Comparison of ENCODE assay signal across 8 cellular contexts in the genomic region with DNA sequence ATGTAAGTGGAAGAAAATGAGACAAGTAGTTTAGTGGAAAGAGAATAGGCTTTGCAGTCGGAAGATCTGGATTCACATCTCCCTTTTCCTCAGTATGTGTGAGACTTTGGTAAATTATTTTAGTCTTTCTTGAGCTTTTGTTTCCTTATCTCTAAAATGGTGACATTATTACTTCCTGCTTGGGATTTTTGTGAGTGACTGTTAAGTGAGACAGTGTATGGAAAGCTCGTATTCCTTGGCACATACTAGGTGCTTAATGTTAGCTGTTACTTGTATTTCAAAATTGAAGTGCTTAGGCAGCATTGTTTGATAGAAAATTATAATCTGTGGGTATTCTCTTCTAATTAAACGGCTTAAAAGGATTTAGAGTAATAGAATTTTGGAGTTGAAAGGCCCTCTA. TPM values are rescaled to one million over a fixed set of nuclear protein-coding genes. Genes with fewer than 3 reads are reported as not detected.
DNase-seq lines count a peak whose midpoint lies in the region; ATAC-seq and TF ChIP-seq lines count a peak whose summit lies in the region.

No MANE protein-coding gene starts in this region.

- POLR2A ChIA-PET in CD8-positive, alpha-beta memory T cell (lab: Charles Lee) = no interaction called here

- no peaks in the 10 kb centered on the region for H3K9me3 Mint-ChIP-seq in CD8-positive, alpha-beta memory T cell
- no peaks in the 10 kb centered on the region for H3K9me3 Mint-ChIP-seq in neural progenitor cell

- H3F3A ChIP-seq in MM.1S (ENCODE audit: insufficient read depth, low read length) (no peaks in the 10 kb centered on the region), neural progenitor cell (ENCODE audit: low read depth) (peaks cover 32% of the 10 kb centered on the region)

- H3K79me2 ChIP-seq in MM.1S (ENCODE audit: low read length) (peaks cover 71% of the 10 kb centered on the region), neural progenitor cell (ENCODE audit: low read depth) (peaks cover 71% of the 10 kb centered on the region)

- H3K27ac Mint-ChIP-seq in CD8-positive, alpha-beta memory T cell = peak overlapping the region in 7 of 8 donors; percentile 2 to 74 (median 58)
- H3K27ac Mint-ChIP-seq in neural progenitor cell = no peak overlapping the region

- no peaks in the 10 kb centered on the region for H3K9me2 ChIP-seq in MM.1S (replicated peaks; ENCODE audit: insufficient read depth, low read length)

- H3K36me3 Mint-ChIP-seq in CD8-positive, alpha-beta memory T cell = peaks cover 0 to 32% (median 7%) of the 10 kb centered on the region in 3 donors
- H3K36me3 Mint-ChIP-seq in neural progenitor cell = peaks cover 19% of the 10 kb centered on the region

- H3K9ac ChIP-seq in MM.1S (ENCODE audit: low read length) = no peak overlapping the region
- peak overlapping the region; percentile 95 for H3K9ac ChIP-seq in neural progenitor cell

- no peaks in the 10 kb centered on the region for H3K36me3 ChIP-seq in CD8-positive, alpha-beta memory T cell (ENCODE audit: insufficient read depth, low read length)
- H3K36me3 ChIP-seq in MM.1S (replicated peaks; ENCODE audit: insufficient read depth, low read length) (0 out of 2 replicates have a peak, but pooled peaks cover 4% of the 10 kb centered on the region), neural progenitor cell (peaks cover 5% of the 10 kb centered on the region)

- H2AFZ ChIP-seq in MM.1S (ENCODE audit: low read length) (no peak overlapping the region), neural progenitor cell (replicated peaks) (no peak overlapping the region)

- intact Hi-C loops in dorsolateral prefrontal cortex (cut with DNase I) = loop anchor here (2.0 to 5.0 kb wide), 4 partner anchors 36 to 107 kb away; a partner anchor contains a TSS
- intact Hi-C loops in head of caudate nucleus (cut with DNase I) = loop anchor here (5.0 kb wide), 1 partner anchor 106 kb away; a partner anchor contains a TSS

- peak overlapping the region; percentile 95 to 100 (median 100) for H3K4me3 Mint-ChIP-seq in CD8-positive, alpha-beta memory T cell
- H3K4me3 Mint-ChIP-seq in neural progenitor cell = peak overlapping the region; percentile 100

- peak overlapping the region; percentile 59; the same call in 1 of the 2 replicates for H3K4me2 ChIP-seq in MM.1S (ENCODE audit: low read depth, low read length)
- H3K4me2 ChIP-seq in neural progenitor cell = peak overlapping the region; percentile 95

- H4K20me1 ChIP-seq in MM.1S (ENCODE audit: insufficient read depth, low read length) (peaks cover 8% of the 10 kb centered on the region; the same call in 1 of the 2 replicates), neural progenitor cell (ENCODE audit: low read depth) (peaks cover 61% of the 10 kb centered on the region)

- H3K27me3 Mint-ChIP-seq in CD8-positive, alpha-beta memory T cell = peaks cover 2 to 8% of the 10 kb centered on the region in 2 donors
- H3K27me3 Mint-ChIP-seq in neural progenitor cell (ENCODE audit: insufficient read depth, low read depth) = peaks cover 7% of the 10 kb centered on the region

- H3K9me3 ChIP-seq in CD8-positive, alpha-beta memory T cell (ENCODE audit: low read length) = no peaks in the 10 kb centered on the region
- H3K9me3 ChIP-seq in MM.1S (replicated peaks; ENCODE audit: insufficient read depth, low read length) (no peaks in the 10 kb centered on the region), neural progenitor cell (ENCODE audit: low read depth) (no peaks in the 10 kb centered on the region)

- TF ChIP-seq CTCF in MM.1S (IDR thresholded peaks at IDR 0.05; ENCODE audit: low read length) (no peak), dorsolateral prefrontal cortex (IDR thresholded peaks at IDR 0.05 in 54 of 56, conservative IDR thresholded peaks at IDR 0.05 in 2 of 56; ENCODE audit: low read depth in 1 of 56, partially characterized antibody in 56 of 56) (no peak), neural progenitor cell (IDR thresholded peaks at IDR 0.05) (no peak)

- peak overlapping the region; percentile 88 for H3K4me3 ChIP-seq in CD8-positive, alpha-beta memory T cell (ENCODE audit: low read length)
- H3K4me3 ChIP-seq in MM.1S (ENCODE audit: low read length) (no peak overlapping the region), dorsolateral prefrontal cortex (peak overlapping the region; percentile 58 to 100 (median 95)), neural progenitor cell (peak overlapping the region; percentile 86)

- CTCF ChIA-PET in CD8-positive, alpha-beta memory T cell (lab: Charles Lee) = interaction anchor here (0.7 to 3.2 kb wide), 7 partner anchors 9 to 332 kb away, joined by 3 to 33 read pairs (median 3); no protein-coding TSS in a partner anchor

- ATAC-seq in HG03457 (IDR thresholded peaks at IDR 0.05; ENCODE audit: unreplicated experiment) (no peak), HG02852 (IDR thresholded peaks at IDR 0.05; ENCODE audit: unreplicated experiment) (no peak)

- DNase-seq in CD8-positive, alpha-beta memory T cell = no peak
- DNase-seq in MM.1S = no peak
- no peak for DNase-seq in dorsolateral prefrontal cortex
- no peak for DNase-seq in neural progenitor cell (ENCODE audit: low spot score)
- no peak for DNase-seq in head of caudate nucleus
- no peak for DNase-seq in stimulated activated CD8-positive, alpha-beta memory T cell treated with anti-CD3 and anti-CD28 coated beads, Interleukin-4, amount 100 ng/mL, for 48 hours

- peaks cover 61 to 73% (median 71%) of the 10 kb centered on the region in 3 donors for H3K4me1 Mint-ChIP-seq in CD8-positive, alpha-beta memory T cell
- peaks cover 25% of the 10 kb centered on the region for H3K4me1 Mint-ChIP-seq in neural progenitor cell

- peaks cover 57% of the 10 kb centered on the region for H3K4me1 ChIP-seq in CD8-positive, alpha-beta memory T cell (ENCODE audit: insufficient read depth, low read length)
- H3K4me1 ChIP-seq in MM.1S (ENCODE audit: low read length) = peaks cover 6% of the 10 kb centered on the region; the same call in 1 of the 2 replicates
- peaks cover 38% of the 10 kb centered on the region for H3K4me1 ChIP-seq in neural progenitor cell

- no peaks in the 10 kb centered on the region for H3K27me3 ChIP-seq in CD8-positive, alpha-beta memory T cell (ENCODE audit: insufficient read depth, low read length, poor library complexity, severe bottlenecking)
- H3K27me3 ChIP-seq in MM.1S (replicated peaks; ENCODE audit: insufficient read depth, low read length) (no peaks in the 10 kb centered on the region), dorsolateral prefrontal cortex (no peaks in the 10 kb centered on the region), neural progenitor cell (no peaks in the 10 kb centered on the region)

- H3K27ac ChIP-seq in CD8-positive, alpha-beta memory T cell (ENCODE audit: low read depth, low read length) = no peak overlapping the region
- H3K27ac ChIP-seq in MM.1S (ENCODE audit: low read length) (no peak overlapping the region), dorsolateral prefrontal cortex (no peak overlapping the region), neural progenitor cell (peak overlapping the region; percentile 24)

RNA-seq across cellular contexts. Expression of a gene that starts 2.0 kb away (rescaled TPM):
- total RNA-seq in CD8-positive, alpha-beta memory T cell = 10 to 100 TPM; 77.9 to 83.4 TPM
- 47.8 TPM for polyA plus RNA-seq in CD8-positive, alpha-beta memory T cell
- 100 to 1,000 TPM; 180 to 307 (median 230) TPM for total RNA-seq in dorsolateral prefrontal cortex
- 301 and 362 TPM in 2 replicates for total RNA-seq in neural progenitor cell (ENCODE audit: low replicate concordance)
